ENCODE assay signal across 13 cellular contexts in the genomic region with DNA sequence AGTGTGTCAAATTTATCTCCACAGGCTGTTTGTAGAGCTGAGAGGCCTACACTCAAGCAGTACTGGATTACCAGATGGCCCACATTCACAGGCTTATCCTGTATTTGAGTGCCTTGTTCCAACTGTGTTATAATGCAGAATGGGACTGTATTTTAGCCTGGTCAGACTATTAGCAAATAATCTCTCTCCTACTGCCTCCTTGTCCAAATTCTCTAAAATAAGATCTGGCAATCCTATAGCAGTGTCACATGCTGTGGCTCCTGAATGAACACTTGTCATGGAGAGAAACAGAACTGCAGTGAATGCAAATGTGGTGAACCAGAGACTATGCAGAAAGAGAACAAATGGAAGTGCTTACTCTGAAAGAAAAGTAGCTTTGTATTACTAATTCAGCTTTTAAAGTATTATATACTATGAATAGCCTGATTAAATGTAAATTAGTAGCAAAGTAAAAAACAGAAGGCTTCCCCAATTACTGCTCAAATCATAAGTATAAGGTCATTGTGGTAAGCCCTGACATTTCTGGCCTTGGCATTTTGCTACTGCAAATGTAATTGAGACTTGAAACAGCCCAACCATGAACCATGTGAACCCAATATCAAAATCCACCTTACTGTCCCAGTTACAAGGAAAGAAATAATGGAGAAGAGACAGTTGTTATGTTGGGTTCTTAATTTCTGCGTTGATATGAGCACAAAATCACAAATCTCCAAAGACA.
DNase-seq lines count a peak whose midpoint lies in the region; ATAC-seq and TF ChIP-seq lines count a peak whose summit lies in the region.
"Had no signal": no experiment of that assay in that cellular context is flagged by ENCODE, and none has a peak within 500 bp of the region (broad histone marks: within the 10 kb centered on the region; RNA-seq: fewer than 3 reads in every experiment).

No MANE protein-coding gene starts in this region.

- H3K4me1 ChIP-seq in right atrium auricular region: peaks cover 0 to 14% of the 10 kb centered on the region in 2 donors
- H3K4me1 ChIP-seq: spleen, uterus had no signal

- no peaks in the 10 kb centered on the region for H3K36me3 ChIP-seq in right atrium auricular region
- H3K36me3 ChIP-seq: uterus had no signal

- H3K27ac ChIP-seq in right atrium auricular region (no peak overlapping the region), temporal lobe (ENCODE audit: low read depth, low read length) (peak overlapping the region; percentile 46)
- H3K27ac ChIP-seq: spleen, uterus had no signal

- intact Hi-C loops in Right ventricle myocardium inferior (cut with DNase I): no loop called here

- H3K4me3 ChIP-seq in right atrium auricular region: no peak overlapping the region
- H3K4me3 ChIP-seq: spleen, uterus had no signal

- peak; percentile 81 for ATAC-seq in Right ventricle myocardium inferior
- ATAC-seq: activated CD8-positive, alpha-beta memory T cell treated with anti-CD3 and anti-CD28 coated beads, Interleukin-2, amount 10 ng/mL, durations not matched to agents 7 days and 5 days had no signal

- no peak for TF ChIP-seq CTCF in right atrium auricular region (IDR thresholded peaks at IDR 0.05)

- H3K27me3 ChIP-seq in right atrium auricular region: no peaks in the 10 kb centered on the region
- H3K27me3 ChIP-seq: spleen, uterus had no signal

- H3K9me3 ChIP-seq in right atrium auricular region: peaks cover 0 to 19% of the 10 kb centered on the region in 2 donors

- DNase-seq in Right ventricle myocardium inferior (ENCODE audit: missing footprints) (no peak), right atrium auricular region (ENCODE audit: low spot score) (no peak), foreskin melanocyte (peak; percentile 97), myocyte (ENCODE audit: low read depth) (peak; percentile 50), cortex of kidney (lab: John Stamatoyannopoulos, UW) (no peak), DMS153 (lab: John Stamatoyannopoulos, UW) (no peak), retina (no peak)
- DNase-seq: activated CD8-positive, alpha-beta memory T cell treated with anti-CD3 and anti-CD28 coated beads, Interleukin-2, amount 10 ng/mL, durations not matched to agents 7 days and 5 days; activated naive CD4-positive, alpha-beta T cell; NCI-H146; spleen; uterus had no signal

Comparison
In these comparisons a context has a peak if more than half of its experiments do, and no peak if none do; other contexts are left out.
1. DNase-seq: peak in foreskin melanocyte (single experiment) and myocyte (single experiment); none in Right ventricle myocardium inferior (single experiment), right atrium auricular region (single experiment), cortex of kidney (single experiment), DMS153 (single experiment) and retina (single experiment).